In the genomic region with DNA sequence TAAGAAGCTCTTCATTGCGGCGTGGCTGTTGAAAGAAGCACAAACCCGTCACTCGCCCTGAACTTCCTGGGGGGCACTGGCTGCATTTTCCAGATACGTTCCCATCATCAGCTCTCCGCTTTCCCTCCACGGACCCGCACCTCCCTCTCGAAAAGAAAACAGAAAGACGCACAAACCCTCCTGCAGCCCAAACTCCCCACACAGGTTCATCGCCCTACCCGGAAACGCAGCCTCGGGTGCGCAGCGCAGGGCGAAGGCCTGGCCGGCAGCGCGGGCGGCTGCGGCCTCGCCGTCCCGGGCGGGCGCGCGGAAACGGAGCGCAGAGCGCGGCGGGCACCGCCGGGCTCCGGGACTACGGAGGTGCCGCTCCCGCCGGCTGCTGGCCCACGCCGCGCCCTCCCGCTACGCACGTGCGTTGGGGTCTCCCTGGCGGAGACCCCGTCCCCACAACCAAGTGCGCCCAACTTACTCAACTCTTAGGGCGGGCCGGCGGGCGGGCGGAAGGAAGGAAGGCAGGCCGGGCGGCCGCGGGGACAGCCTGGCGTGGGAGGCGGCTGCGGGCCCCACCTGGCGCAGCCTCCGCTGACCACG, we compare ENCODE assay signal across 8 cellular contexts.
DNase-seq lines count a peak whose midpoint lies in the region; ATAC-seq and TF ChIP-seq lines count a peak whose summit lies in the region.

No MANE protein-coding gene starts in this region.

- no peak for TF ChIP-seq RAD21 in Ishikawa (IDR thresholded peaks at IDR 0.05; ENCODE audit: low read depth)

- DNase-seq in GM03348 (ENCODE audit: low spot score) = peak; percentile 55
- peak; percentile 52 to 60 for DNase-seq in activated CD4-positive, alpha-beta T cell treated with anti-CD3 and anti-CD28 coated beads, Interleukin-2, amount 50 U/mL, for 48 hours
- peak; percentile 45 to 58 (median 57) for DNase-seq in effector memory CD8-positive, alpha-beta T cell
- peak; percentile 4 for DNase-seq in midbrain (lab: John Stamatoyannopoulos, UW)
- peak; percentile 58 to 64 for DNase-seq in stimulated activated naive CD8-positive, alpha-beta T cell treated with anti-CD3 and anti-CD28 coated beads, Interleukin-15, amount 100 ng/mL, for 72 hours
- no peak for DNase-seq in AML-193 (lab: John Stamatoyannopoulos, UW)

- peaks cover 28 to 46% of the 10 kb centered on the region in 2 donors for H3K4me1 Mint-ChIP-seq in effector memory CD8-positive, alpha-beta T cell (ENCODE audit: low read depth in 2 of 2)
- peaks cover 70% of the 10 kb centered on the region for H3K4me1 Mint-ChIP-seq in stimulated activated naive CD8-positive, alpha-beta T cell treated with anti-CD3 and anti-CD28 coated beads, Interleukin-15, amount 100 ng/mL, for 72 hours

- TF ChIP-seq EP300 in Ishikawa (IDR thresholded peaks at IDR 0.05; ENCODE audit: borderline replicate concordance) = no peak

- no peaks in the 10 kb centered on the region for H3K27me3 Mint-ChIP-seq in effector memory CD8-positive, alpha-beta T cell
- H3K27me3 Mint-ChIP-seq in stimulated activated naive CD8-positive, alpha-beta T cell treated with anti-CD3 and anti-CD28 coated beads, Interleukin-15, amount 100 ng/mL, for 72 hours = no peaks in the 10 kb centered on the region

- H3K36me3 Mint-ChIP-seq in effector memory CD8-positive, alpha-beta T cell (ENCODE audit: insufficient read depth) = peaks cover 61% of the 10 kb centered on the region

- H3K4me3 Mint-ChIP-seq in effector memory CD8-positive, alpha-beta T cell = peak overlapping the region; percentile 96 to 98
- H3K4me3 Mint-ChIP-seq in stimulated activated naive CD8-positive, alpha-beta T cell treated with anti-CD3 and anti-CD28 coated beads, Interleukin-15, amount 100 ng/mL, for 72 hours = peak overlapping the region; percentile 94 to 98

- ATAC-seq in GM21528 (IDR thresholded peaks at IDR 0.05; ENCODE audit: low FRiP score, unreplicated experiment) = peak; percentile 55
- ATAC-seq in effector memory CD8-positive, alpha-beta T cell (replicated peaks) = peak; percentile 50
- peak; percentile 54 for ATAC-seq in stimulated activated naive CD8-positive, alpha-beta T cell treated with anti-CD3 and anti-CD28 coated beads, Interleukin-15, amount 100 ng/mL, for 72 hours

- peak overlapping the region; percentile 96 to 100 for H3K27ac Mint-ChIP-seq in effector memory CD8-positive, alpha-beta T cell
- H3K27ac Mint-ChIP-seq in stimulated activated naive CD8-positive, alpha-beta T cell treated with anti-CD3 and anti-CD28 coated beads, Interleukin-15, amount 100 ng/mL, for 72 hours = peak overlapping the region; percentile 99

- H3K9me3 Mint-ChIP-seq in effector memory CD8-positive, alpha-beta T cell = no peaks in the 10 kb centered on the region
- peaks cover 7 to 9% of the 10 kb centered on the region in 2 donors for H3K9me3 Mint-ChIP-seq in stimulated activated naive CD8-positive, alpha-beta T cell treated with anti-CD3 and anti-CD28 coated beads, Interleukin-15, amount 100 ng/mL, for 72 hours

TF ChIP-seq in Ishikawa, 13 proteins besides CTCF, POLR2A, EP300 and RAD21:
- TF ChIP-seq, protein P1, sequence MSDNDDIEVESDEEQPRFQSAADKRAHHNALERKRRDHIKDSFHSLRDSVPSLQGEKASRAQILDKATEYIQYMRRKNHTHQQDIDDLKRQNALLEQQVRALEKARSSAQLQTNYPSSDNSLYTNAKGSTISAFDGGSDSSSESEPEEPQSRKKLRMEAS (IDR thresholded peaks at IDR 0.05) = peak; percentile 57
- TF ChIP-seq CEBPB (IDR thresholded peaks at IDR 0.05) = no peak
- TF ChIP-seq EGR1 (IDR thresholded peaks at IDR 0.05) = peak; percentile 51; the same call in 1 of the 2 replicates
- 0 out of 2 replicates have a peak, but pooled peaks have one; percentile 46 for TF ChIP-seq ZBTB7A (IDR thresholded peaks at IDR 0.05; ENCODE audit: low read depth)

Comparison
In these comparisons a context has a peak if more than half of its experiments do, and no peak if none do; other contexts are left out.
1. DNase-seq: peak in GM03348 (single experiment), activated CD4-positive, alpha-beta T cell treated with anti-CD3 and anti-CD28 coated beads, Interleukin-2, amount 50 U/mL, for 48 hours (2 of 2), effector memory CD8-positive, alpha-beta T cell (3 of 3), midbrain (single experiment) and stimulated activated naive CD8-positive, alpha-beta T cell treated with anti-CD3 and anti-CD28 coated beads, Interleukin-15, amount 100 ng/mL, for 72 hours (2 of 2); none in AML-193 (0 of 2).
2. Peak in every context shown above with its lines, with median percentiles within 50 percentile points of each other: ATAC-seq.